ENCODE assay signal across 10 cellular contexts in genomic region chr5:142326480-142326938, GRCh38. TPM values are rescaled to one million over a fixed set of nuclear protein-coding genes. Genes with fewer than 3 reads are reported as not detected.
A peak's percentile ranks its signal among the peaks of the same experiment; 100 is the strongest.
DNase-seq lines count a peak whose midpoint lies in the region; ATAC-seq, FAIRE-seq and TF ChIP-seq lines count a peak whose summit lies in the region.
"Had no signal": no experiment of that assay in that cellular context is flagged by ENCODE, and none has a peak within 500 bp of the region (broad histone marks: within the 10 kb centered on the region; RNA-seq: fewer than 3 reads in every experiment).

No MANE protein-coding gene starts in this region.

- no peaks in the 10 kb centered on the region for H3K36me3 Mint-ChIP-seq in neural crest cell (ENCODE audit: low read depth)

- BruUV-seq in endothelial cell of umbilical vein (replicated peaks; lab: Mats Ljungman, UMichigan) = TSS peak; percentile 26

- no peak for TF ChIP-seq CTCF in BE2C (IDR thresholded peaks at IDR 0.05; ENCODE audit: low read depth, low read length)
- TF ChIP-seq CTCF in endothelial cell of umbilical vein (IDR thresholded peaks at IDR 0.05; ENCODE audit: extremely low read depth in 1 of 2, insufficient read depth in 1 of 2, low read depth in 1 of 2, low read length in 2 of 2) = no peak
- no peak for TF ChIP-seq CTCF in neural crest cell (conservative IDR thresholded peaks at IDR 0.05)

- H3K4me2 ChIP-seq in endothelial cell of umbilical vein (ENCODE audit: insufficient read depth, low read length) = peak overlapping the region; percentile 87

- CTCF ChIA-PET in endothelial cell of umbilical vein (lab: Charles Lee) = interaction anchor here (1.0 to 8.8 kb wide), 4 partner anchors 22 to 220 kb away, joined by 3 to 128 read pairs (median 3); no protein-coding TSS in a partner anchor

- H3K4me1 Mint-ChIP-seq in neural crest cell = peaks cover 59% of the 10 kb centered on the region

- H3K9me1 ChIP-seq in endothelial cell of umbilical vein (replicated peaks; ENCODE audit: control insufficient read depth, extremely low read depth, insufficient read depth, low read length) = no peaks in the 10 kb centered on the region

- H3K27ac ChIP-seq in endothelial cell of umbilical vein (ENCODE audit: insufficient read depth, low read depth, low read length) = peak overlapping the region; percentile 88
- H3K27ac ChIP-seq in caudate nucleus (ENCODE audit: low read depth, low read length) = no peak overlapping the region

- H3K27ac Mint-ChIP-seq in neural crest cell (ENCODE audit: unreplicated experiment) = peak overlapping the region; percentile 93

- H3K27me3 Mint-ChIP-seq in neural crest cell (ENCODE audit: low read depth) = peaks cover 2% of the 10 kb centered on the region

- H3K4me3 ChIP-seq in BE2C (ENCODE audit: low read depth, low read length) = peak overlapping the region; percentile 100
- H3K4me3 ChIP-seq in endothelial cell of umbilical vein (replicated peaks in 1 of 3; ENCODE audit: insufficient read depth in 1 of 3, low read depth in 1 of 3, low read length in 3 of 3) = peak overlapping the region in 1 of 3 experiments; percentile 44

- peaks cover 13% of the 10 kb centered on the region for H3K4me1 ChIP-seq in BE2C
- peaks cover 34% of the 10 kb centered on the region for H3K4me1 ChIP-seq in endothelial cell of umbilical vein (ENCODE audit: control insufficient read depth, extremely low read depth, insufficient read depth, low read length)

- peak overlapping the region; percentile 0 for H2AFZ ChIP-seq in endothelial cell of umbilical vein (ENCODE audit: low read depth, low read length)

- H3K79me2 ChIP-seq in endothelial cell of umbilical vein (ENCODE audit: control insufficient read depth, insufficient read depth, low read length) = peaks cover 41% of the 10 kb centered on the region

- peak overlapping the region; percentile 85 for H3K9ac ChIP-seq in endothelial cell of umbilical vein (replicated peaks; ENCODE audit: extremely low read depth, insufficient read depth, low read length)

- H3K9me3 Mint-ChIP-seq in neural crest cell = no peaks in the 10 kb centered on the region

- H3K9me3 ChIP-seq in BE2C (no peaks in the 10 kb centered on the region), endothelial cell of umbilical vein (replicated peaks; ENCODE audit: control insufficient read depth, insufficient read depth, low read length) (no peaks in the 10 kb centered on the region)

- peak overlapping the region; percentile 99 for H3K4me3 Mint-ChIP-seq in neural crest cell

- H3K36me3 ChIP-seq in BE2C = no peaks in the 10 kb centered on the region; the same call in none of the 2 replicates
- H3K36me3 ChIP-seq in endothelial cell of umbilical vein (ENCODE audit: control insufficient read depth in 2 of 2, extremely low read depth in 1 of 2, insufficient read depth in 2 of 2, low read length in 2 of 2) = no peaks in the 10 kb centered on the region

- dilution Hi-C loops in endothelial cell of umbilical vein (cut with MboI; ENCODE audit: extremely low pct_ligation_motif_present, low sequenced_read_pairs) = no loop called here

- DNase-seq in BE2C (no peak), RKO (ENCODE audit: low spot score) (peak; percentile 70), endothelial cell of umbilical vein (ENCODE audit: low read depth, low spot score) (no peak), neural crest cell (ENCODE audit: low read depth, low spot score) (no peak), GM12892 (ENCODE audit: insufficient read length) (no peak), DMS153 (lab: John Stamatoyannopoulos, UW) (no peak), caudate nucleus (lab: John Stamatoyannopoulos, UW) (no peak)
- DNase-seq: DND-41, NCI-H2029 treated with DMSO at 0.1 percent for 48 hours had no signal

- no peak for TF ChIP-seq POLR2A in endothelial cell of umbilical vein (IDR thresholded peaks at IDR 0.05; ENCODE audit: low read depth, low read length)
- TF ChIP-seq POLR2A in GM12892 (IDR thresholded peaks at IDR 0.05; ENCODE audit: low read depth, low read length) = no peak

- POLR2A ChIA-PET in endothelial cell of umbilical vein (lab: Charles Lee) = interaction anchor here (0.6 kb wide), 1 partner anchor 30 kb away, joined by 3 read pairs; no protein-coding TSS in a partner anchor

- FAIRE-seq in endothelial cell of umbilical vein (lab: Jason Lieb, UNC) (peak; percentile 12), GM12892 (lab: Jason Lieb, UNC) (no peak)

- H4K20me1 ChIP-seq in endothelial cell of umbilical vein (replicated peaks; ENCODE audit: control insufficient read depth, extremely low read depth, insufficient read depth, low read length) = no peaks in the 10 kb centered on the region

- ATAC-seq in HG02610 (IDR thresholded peaks at IDR 0.05; ENCODE audit: unreplicated experiment) = no peak

- intact Hi-C loops in endothelial cell of umbilical vein (cut with micrococcal nuclease) = loop anchor here (10.0 kb wide), 1 partner anchor 312 kb away; the partner anchor contains the start of gene GNPDA1

- H3K27me3 ChIP-seq in BE2C (no peaks in the 10 kb centered on the region), endothelial cell of umbilical vein (ENCODE audit: control insufficient read depth in 2 of 2, insufficient read depth in 2 of 2, low read length in 2 of 2) (no peaks in the 10 kb centered on the region)

TF ChIP-seq in endothelial cell of umbilical vein, 7 proteins besides CTCF, POLR2A, EP300 and RAD21:
- TF ChIP-seq POLR2AphosphoS5 (IDR thresholded peaks at IDR 0.05; ENCODE audit: insufficient read depth, low read depth, low read length) (no peak), MAX (IDR thresholded peaks at IDR 0.05; ENCODE audit: insufficient read depth, insufficient read length) (no peak), JUN (IDR thresholded peaks at IDR 0.05; ENCODE audit: borderline replicate concordance, insufficient read depth, insufficient read length, low read depth) (no peak)

RNA-seq across cellular contexts. Expression of gene SPRY4, which starts 1.7 kb away (rescaled TPM):
- 166 TPM for polyA plus RNA-seq in BE2C (2012; ENCODE audit: insufficient read depth, insufficient read length, low read depth)
- 33.9 and 49.5 TPM in 2 replicates for total RNA-seq in endothelial cell of umbilical vein
- 9.3 and 11.0 TPM in 2 replicates for polyA plus RNA-seq in endothelial cell of umbilical vein
- polyA plus RNA-seq in endothelial cell of umbilical vein (2011; cell fraction: cytosol; rRNA removed) = 5.0 and 5.8 TPM in 2 replicates
- polyA plus RNA-seq in endothelial cell of umbilical vein (2011; cell fraction: nucleus; rRNA removed) = 25.1 and 30.8 TPM in 2 replicates
- 13.8 TPM in 2 replicates for polyA plus RNA-seq in endothelial cell of umbilical vein (2012)
- polyA minus RNA-seq in endothelial cell of umbilical vein = 26.3 and 27.7 TPM in 2 replicates
- polyA minus RNA-seq in endothelial cell of umbilical vein (2011; cell fraction: cytosol; rRNA and poly(A)+ RNA removed) = not detected
- polyA minus RNA-seq in endothelial cell of umbilical vein (2011; cell fraction: nucleus; rRNA and poly(A)+ RNA removed) = 36.6 and 53.5 TPM in 2 replicates
- total RNA-seq in neural crest cell = 42.1 and 44.2 TPM in 2 replicates
- polyA plus RNA-seq in GM12892 (2012; ENCODE audit: missing spikeins) = 0.70 TPM
